In genomic region chrX:10280061-10280460, GRCh38 we compare ENCODE assay signal across 13 cellular contexts.
"Had no signal": no experiment of that assay in that cellular context is flagged by ENCODE, and none has a peak within 500 bp of the region (broad histone marks: within the 10 kb centered on the region; RNA-seq: fewer than 3 reads in every experiment).

No MANE protein-coding gene starts in this region.

- H3K27me3 ChIP-seq: gastrocnemius medialis, thyroid gland had no signal

- H3K4me3 ChIP-seq: gastrocnemius medialis, mucosa of descending colon, thyroid gland had no signal

- H3K36me3 ChIP-seq: gastrocnemius medialis, thyroid gland had no signal

- H3K4me1 ChIP-seq: gastrocnemius medialis, thyroid gland had no signal

- H3K27ac ChIP-seq: gastrocnemius medialis, thyroid gland had no signal

- ATAC-seq: gastrocnemius medialis; left lobe of liver; mucosa of descending colon; natural killer cell; stimulated activated naive B cell treated with anti-CD40 and anti-IgM and Interleukin-4, amounts not matched to agents 10 μg/mL and 1 μg/mL and 100 μg/mL, for 72 hours had no signal

- DNase-seq: activated CD4-positive, alpha-beta T cell treated with anti-CD3 and anti-CD28 coated beads, Interleukin-2, amount 10 ng/mL, durations not matched to agents 24 days and 14 days; activated CD4-positive, CD25-positive, alpha-beta regulatory T cell; activated CD8-positive, alpha-beta memory T cell treated with anti-CD3 and anti-CD28 coated beads, Interleukin-2, amount 50 U/mL, for 48 hours; activated naive CD8-positive, alpha-beta T cell treated with anti-CD3 and anti-CD28 coated beads, Interleukin-2, amount 10 ng/mL, durations not matched to agents 7 days and 5 days; endodermal cell; gastrocnemius medialis; natural killer cell; stimulated activated CD4-positive, alpha-beta T cell treated with anti-CD3 and anti-CD28 coated beads, Interleukin-15, amount 100 ng/mL, for 24 hours; stimulated activated CD4-positive, alpha-beta T cell treated with anti-CD3 and anti-CD28 coated beads, Interleukin-4, amount 100 ng/mL, for 1 hour; stimulated activated naive B cell treated with anti-CD40 and anti-IgM and Interleukin-4, amounts not matched to agents 10 μg/mL and 1 μg/mL and 100 μg/mL, for 72 hours; thyroid gland had no signal
